Comparison of ENCODE assay signal across 2 cellular contexts in the genomic region with DNA sequence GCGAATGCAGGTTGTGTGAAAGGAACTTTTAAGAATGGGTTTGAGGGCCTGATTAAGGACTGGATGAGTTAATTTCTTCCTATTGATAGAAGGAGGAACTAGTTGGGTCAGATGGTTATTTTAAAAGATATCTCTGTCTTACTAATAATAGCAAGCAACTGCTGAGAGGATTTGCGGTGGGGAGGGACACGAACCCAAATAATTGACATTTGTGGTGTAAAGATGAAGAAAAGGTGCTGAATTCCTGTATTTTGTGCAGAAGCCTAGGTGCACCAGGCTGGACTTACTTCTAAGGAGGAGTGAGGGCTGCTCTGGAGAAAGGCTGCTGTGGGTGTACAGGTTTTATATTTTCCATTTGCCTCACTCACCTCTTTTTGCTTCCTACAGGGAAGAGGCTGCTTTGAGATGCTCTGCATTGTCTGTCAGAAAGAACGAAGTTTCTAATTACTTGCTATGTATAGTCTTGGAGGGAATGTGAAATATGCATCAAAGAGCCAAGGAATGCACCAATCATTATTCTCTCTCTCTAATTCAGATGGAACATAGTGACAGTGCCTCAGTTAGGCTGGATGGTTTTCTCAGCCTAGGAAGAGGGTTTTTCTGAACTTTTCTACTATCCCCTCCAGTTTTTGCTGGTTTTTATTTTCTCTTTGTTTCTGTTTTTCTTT.
TF ChIP-seq lines count a peak whose summit lies in the region.

No MANE protein-coding gene starts in this region.

TF ChIP-seq in IMR-90, 13 proteins besides CTCF, POLR2A, EP300 and RAD21:
- TF ChIP-seq, protein P1, sequence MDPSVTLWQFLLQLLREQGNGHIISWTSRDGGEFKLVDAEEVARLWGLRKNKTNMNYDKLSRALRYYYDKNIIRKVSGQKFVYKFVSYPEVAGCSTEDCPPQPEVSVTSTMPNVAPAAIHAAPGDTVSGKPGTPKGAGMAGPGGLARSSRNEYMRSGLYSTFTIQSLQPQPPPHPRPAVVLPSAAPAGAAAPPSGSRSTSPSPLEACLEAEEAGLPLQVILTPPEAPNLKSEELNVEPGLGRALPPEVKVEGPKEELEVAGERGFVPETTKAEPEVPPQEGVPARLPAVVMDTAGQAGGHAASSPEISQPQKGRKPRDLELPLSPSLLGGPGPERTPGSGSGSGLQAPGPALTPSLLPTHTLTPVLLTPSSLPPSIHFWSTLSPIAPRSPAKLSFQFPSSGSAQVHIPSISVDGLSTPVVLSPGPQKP (IDR thresholded peaks at IDR 0.05; ENCODE audit: borderline replicate concordance, low read depth, low read length): no peak
- TF ChIP-seq RCOR1 (IDR thresholded peaks at IDR 0.05; ENCODE audit: insufficient replicate concordance, low read length): no peak
- TF ChIP-seq, protein P2, sequence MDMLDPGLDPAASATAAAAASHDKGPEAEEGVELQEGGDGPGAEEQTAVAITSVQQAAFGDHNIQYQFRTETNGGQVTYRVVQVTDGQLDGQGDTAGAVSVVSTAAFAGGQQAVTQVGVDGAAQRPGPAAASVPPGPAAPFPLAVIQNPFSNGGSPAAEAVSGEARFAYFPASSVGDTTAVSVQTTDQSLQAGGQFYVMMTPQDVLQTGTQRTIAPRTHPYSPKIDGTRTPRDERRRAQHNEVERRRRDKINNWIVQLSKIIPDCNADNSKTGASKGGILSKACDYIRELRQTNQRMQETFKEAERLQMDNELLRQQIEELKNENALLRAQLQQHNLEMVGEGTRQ (IDR thresholded peaks at IDR 0.05; ENCODE audit: low read depth, low read length): no peak
- TF ChIP-seq FOS (IDR thresholded peaks at IDR 0.05; ENCODE audit: low read depth, low read length): no peak
- no peak for TF ChIP-seq NFE2L2 (IDR thresholded peaks at IDR 0.05; ENCODE audit: low read depth, low read length)
- no peak for TF ChIP-seq MXI1 (IDR thresholded peaks at IDR 0.05; ENCODE audit: borderline replicate concordance, low read depth, low read length)
- TF ChIP-seq MAFK (IDR thresholded peaks at IDR 0.05; ENCODE audit: low read depth, low read length): no peak
- TF ChIP-seq CHD1 (IDR thresholded peaks at IDR 0.05; ENCODE audit: low read depth, low read length): no peak
- no peak for TF ChIP-seq MAZ (IDR thresholded peaks at IDR 0.05; ENCODE audit: borderline replicate concordance, low read depth, low read length)
- TF ChIP-seq BHLHE40 (IDR thresholded peaks at IDR 0.05; ENCODE audit: low read depth, low read length): no peak
- no peak for TF ChIP-seq SMC3 (IDR thresholded peaks at IDR 0.05; ENCODE audit: low read depth, low read length)
- no peak for TF ChIP-seq RFX5 (IDR thresholded peaks at IDR 0.05; ENCODE audit: low read depth, low read length)
- TF ChIP-seq CEBPB (IDR thresholded peaks at IDR 0.05; ENCODE audit: low read depth, low read length): no peak

TF ChIP-seq in GM12891, 5 proteins besides CTCF, POLR2A, EP300 and RAD21:
- TF ChIP-seq POLR2AphosphoS5 (IDR thresholded peaks at IDR 0.05; ENCODE audit: low read depth, low read length) (no peak), SPI1 (IDR thresholded peaks at IDR 0.05; ENCODE audit: low read depth, low read length) (no peak), PAX5 (IDR thresholded peaks at IDR 0.05; ENCODE audit: insufficient read depth, low read length, severe bottlenecking) (no peak), TAF1 (IDR thresholded peaks at IDR 0.05; ENCODE audit: low read depth, low read length) (no peak), POU2F2 (IDR thresholded peaks at IDR 0.05; ENCODE audit: low read depth, low read length) (no peak)
TF ChIP-seq in GM12891: peak in this region for 0.
